Comparison of ENCODE assay signal across 22 cellular contexts in genomic region chr12:53185582-53186153, GRCh38. TPM values are rescaled to one million over a fixed set of nuclear protein-coding genes. Genes with fewer than 3 reads are reported as not detected.
A peak's percentile ranks its signal among the peaks of the same experiment; 100 is the strongest.
DNase-seq lines count a peak whose midpoint lies in the region; ATAC-seq and TF ChIP-seq lines count a peak whose summit lies in the region.
"Had no signal": no experiment of that assay in that cellular context is flagged by ENCODE, and none has a peak within 500 bp of the region (broad histone marks: within the 10 kb centered on the region; RNA-seq: fewer than 3 reads in every experiment).

No MANE protein-coding gene starts in this region.

- TF ChIP-seq EP300 in tibial nerve (IDR thresholded peaks at IDR 0.05): no peak

- no peaks in the 10 kb centered on the region for H3K9me3 Mint-ChIP-seq in activated CD4-positive, alpha-beta T cell treated with anti-CD3 and anti-CD28 coated beads, Interleukin-2, amount 10 ng/mL, durations not matched to agents 24 days and 14 days
- H3K9me3 Mint-ChIP-seq in activated T-cell treated with anti-CD3 and anti-CD28 coated beads, Interleukin-2, amount 50 U/mL, for 72 hours: no peaks in the 10 kb centered on the region
- H3K9me3 Mint-ChIP-seq: stimulated activated naive CD8-positive, alpha-beta T cell treated with anti-CD3 and anti-CD28 coated beads, Interleukin-15, amount 100 ng/mL, for 72 hours had no signal

- TF ChIP-seq CTCF in GM12872 (IDR thresholded peaks at IDR 0.05; ENCODE audit: insufficient read depth, low read depth, low read length) (peak; percentile 15; the same call in 1 of the 3 replicates), tibial nerve (IDR thresholded peaks at IDR 0.05) (no peak)

- no peak overlapping the region for H3K27ac Mint-ChIP-seq in activated CD4-positive, alpha-beta T cell treated with anti-CD3 and anti-CD28 coated beads, Interleukin-2, amount 10 ng/mL, durations not matched to agents 24 days and 14 days
- peak overlapping the region; percentile 22 for H3K27ac Mint-ChIP-seq in activated T-cell treated with anti-CD3 and anti-CD28 coated beads, Interleukin-2, amount 50 U/mL, for 72 hours

- H3K27me3 Mint-ChIP-seq in activated CD4-positive, alpha-beta T cell treated with anti-CD3 and anti-CD28 coated beads, Interleukin-2, amount 10 ng/mL, durations not matched to agents 24 days and 14 days: no peaks in the 10 kb centered on the region
- no peaks in the 10 kb centered on the region for H3K27me3 Mint-ChIP-seq in activated T-cell treated with anti-CD3 and anti-CD28 coated beads, Interleukin-2, amount 50 U/mL, for 72 hours (ENCODE audit: low read depth)
- H3K27me3 Mint-ChIP-seq: stimulated activated naive CD8-positive, alpha-beta T cell treated with anti-CD3 and anti-CD28 coated beads, Interleukin-15, amount 100 ng/mL, for 72 hours had no signal

- H3K4me3 Mint-ChIP-seq in activated CD4-positive, alpha-beta T cell treated with anti-CD3 and anti-CD28 coated beads, Interleukin-2, amount 10 ng/mL, durations not matched to agents 24 days and 14 days: no peak overlapping the region
- no peak overlapping the region for H3K4me3 Mint-ChIP-seq in activated T-cell treated with anti-CD3 and anti-CD28 coated beads, Interleukin-2, amount 50 U/mL, for 72 hours
- H3K4me3 Mint-ChIP-seq: CD14-positive monocyte; stimulated activated naive CD8-positive, alpha-beta T cell treated with anti-CD3 and anti-CD28 coated beads, Interleukin-15, amount 100 ng/mL, for 72 hours had no signal

- 89 to 98% methylated on average over 3 of the region's 3 CpGs for WGBS in tibial nerve, 2 donors

- peaks cover 44% of the 10 kb centered on the region for H3K4me1 Mint-ChIP-seq in activated CD4-positive, alpha-beta T cell treated with anti-CD3 and anti-CD28 coated beads, Interleukin-2, amount 10 ng/mL, durations not matched to agents 24 days and 14 days
- H3K4me1 Mint-ChIP-seq in activated T-cell treated with anti-CD3 and anti-CD28 coated beads, Interleukin-2, amount 50 U/mL, for 72 hours (ENCODE audit: low read depth): peaks cover 47% of the 10 kb centered on the region

- H3K27me3 ChIP-seq in tibial nerve: no peaks in the 10 kb centered on the region
- H3K27me3 ChIP-seq: gastroesophageal sphincter, left lung, right atrium auricular region, upper lobe of left lung had no signal

- TF ChIP-seq POLR2A in tibial nerve (IDR thresholded peaks at IDR 0.05): no peak

- H3K9me3 ChIP-seq in tibial nerve: no peaks in the 10 kb centered on the region
- H3K9me3 ChIP-seq: gastroesophageal sphincter, left lung, right atrium auricular region, upper lobe of left lung had no signal

- intact Hi-C loops in activated CD4-positive, alpha-beta T cell treated with anti-CD3 and anti-CD28 coated beads, Interleukin-2, amount 10 ng/mL, durations not matched to agents 24 days and 14 days (cut with micrococcal nuclease): no loop called here

- peaks cover 68% of the 10 kb centered on the region for H3K36me3 Mint-ChIP-seq in activated CD4-positive, alpha-beta T cell treated with anti-CD3 and anti-CD28 coated beads, Interleukin-2, amount 10 ng/mL, durations not matched to agents 24 days and 14 days (ENCODE audit: low read depth)
- H3K36me3 Mint-ChIP-seq in activated T-cell treated with anti-CD3 and anti-CD28 coated beads, Interleukin-2, amount 50 U/mL, for 72 hours (ENCODE audit: insufficient read depth in 2 of 2): peaks cover 15 to 36% of the 10 kb centered on the region in 2 donors

- no peak for ATAC-seq in activated T-cell treated with anti-CD3 and anti-CD28 coated beads, Interleukin-2, amount 50 U/mL, for 72 hours (replicated peaks in 1 of 2)
- ATAC-seq: gastroesophageal sphincter; left lung; stimulated activated naive CD8-positive, alpha-beta T cell treated with anti-CD3 and anti-CD28 coated beads, Interleukin-15, amount 100 ng/mL, for 72 hours had no signal

- no peak overlapping the region for H3K27ac ChIP-seq in tibial nerve
- H3K27ac ChIP-seq: left lung, right atrium auricular region, upper lobe of left lung had no signal

- no peak overlapping the region for H3K4me3 ChIP-seq in tibial nerve
- H3K4me3 ChIP-seq: gastroesophageal sphincter, left lung, right atrium auricular region, upper lobe of left lung had no signal

- H3K4me1 ChIP-seq in tibial nerve: peaks cover 0 to 67% (median 26%) of the 10 kb centered on the region in 4 donors

- H3K36me3 ChIP-seq in tibial nerve: peaks cover 0 to 83% (median 16%) of the 10 kb centered on the region in 3 donors

- peak; percentile 56 for DNase-seq in activated CD4-positive, alpha-beta T cell treated with anti-CD3 and anti-CD28 coated beads, Interleukin-2, amount 10 ng/mL, durations not matched to agents 24 days and 14 days
- DNase-seq in activated CD4-positive, alpha-beta T cell treated with anti-CD3 and anti-CD28 coated beads, Interleukin-2, amount 50 U/mL, for 48 hours: no peak
- DNase-seq in activated T-cell treated with anti-CD3 and anti-CD28 coated beads, Interleukin-2, amount 50 U/mL, for 72 hours: no peak
- peak; percentile 46 for DNase-seq in islet precursor cell
- no peak for DNase-seq in NCI-H2227 treated with DMSO at 0.1 percent for 48 hours (lab: John Stamatoyannopoulos, UW)
- DNase-seq in tibial nerve (ENCODE audit: low spot score in 2 of 2): no peak
- DNase-seq in SKM-1 (lab: John Stamatoyannopoulos, UW; ENCODE audit: unreplicated experiment): no peak
- DNase-seq: amygdala; MV-4-11; NCI-H2081 treated with DMSO at 0.1 percent for 48 hours; NCI-H524 treated with DMSO at 0.1 percent for 48 hours; occipital lobe; stimulated activated CD4-positive, alpha-beta T cell treated with anti-CD3 and anti-CD28 coated beads, Interleukin-15, amount 100 ng/mL, for 24 hours; stimulated activated naive CD8-positive, alpha-beta T cell treated with anti-CD3 and anti-CD28 coated beads, Interleukin-15, amount 100 ng/mL, for 72 hours; upper lobe of left lung had no signal

RNA-seq across cellular contexts. Expression of gene CSAD, which starts 4.9 kb away (rescaled TPM):
- 21.6 and 25.6 TPM in 2 replicates for total RNA-seq in activated CD4-positive, alpha-beta T cell treated with anti-CD3 and anti-CD28 coated beads, Interleukin-2, amount 10 ng/mL, durations not matched to agents 24 days and 14 days
- total RNA-seq in activated T-cell treated with anti-CD3 and anti-CD28 coated beads, Interleukin-2, amount 50 U/mL, for 72 hours: 10 to 100 TPM; 42.7 to 45.2 TPM
- total RNA-seq in tibial nerve: 10 to 100 TPM; 52.4 to 90.6 (median 78.7) TPM

RNA-seq across cellular contexts. Expression of gene ZNF740, which starts 5.1 kb away (rescaled TPM):
- 44.0 and 50.5 TPM in 2 replicates for total RNA-seq in activated CD4-positive, alpha-beta T cell treated with anti-CD3 and anti-CD28 coated beads, Interleukin-2, amount 10 ng/mL, durations not matched to agents 24 days and 14 days
- total RNA-seq in activated T-cell treated with anti-CD3 and anti-CD28 coated beads, Interleukin-2, amount 50 U/mL, for 72 hours: 10 to 100 TPM; 44.2 to 49.5 TPM
- 10 to 100 TPM; 10.2 to 67.7 (median 22.7) TPM for total RNA-seq in tibial nerve

RNA-seq across cellular contexts. Expression of gene ITGB7, which starts 21.4 kb away (rescaled TPM):
- total RNA-seq in activated CD4-positive, alpha-beta T cell treated with anti-CD3 and anti-CD28 coated beads, Interleukin-2, amount 10 ng/mL, durations not matched to agents 24 days and 14 days: 226 and 239 TPM in 2 replicates
- total RNA-seq in activated T-cell treated with anti-CD3 and anti-CD28 coated beads, Interleukin-2, amount 50 U/mL, for 72 hours: 100 to 1,000 TPM in 1 of 2 donors, 10 to 100 TPM in 1; 88.0 to 111 TPM
- total RNA-seq in tibial nerve: 10 to 100 TPM in 2 of 4 donors, 1 to 10 TPM in 2; 3.6 to 15.1 (median 8.9) TPM
- total RNA-seq: cerebellum, endothelial cell of umbilical vein, occipital lobe had no signal

RNA-seq across cellular contexts. Expression of gene RARG, which starts 46.3 kb away (rescaled TPM):
- 57.2 and 58.5 TPM in 2 replicates for total RNA-seq in activated CD4-positive, alpha-beta T cell treated with anti-CD3 and anti-CD28 coated beads, Interleukin-2, amount 10 ng/mL, durations not matched to agents 24 days and 14 days
- total RNA-seq in activated T-cell treated with anti-CD3 and anti-CD28 coated beads, Interleukin-2, amount 50 U/mL, for 72 hours: 10 to 100 TPM; 36.7 to 37.3 TPM
- total RNA-seq in tibial nerve: 10 to 100 TPM; 28.0 to 32.3 (median 31.4) TPM

Comparison
In these comparisons a context has a peak if more than half of its experiments do, and no peak if none do; other contexts are left out.
1. DNase-seq: peak in activated CD4-positive, alpha-beta T cell treated with anti-CD3 and anti-CD28 coated beads, Interleukin-2, amount 10 ng/mL, durations not matched to agents 24 days and 14 days (single experiment) and islet precursor cell (single experiment); none in activated CD4-positive, alpha-beta T cell treated with anti-CD3 and anti-CD28 coated beads, Interleukin-2, amount 50 U/mL, for 48 hours (0 of 2), activated T-cell treated with anti-CD3 and anti-CD28 coated beads, Interleukin-2, amount 50 U/mL, for 72 hours (0 of 2), NCI-H2227 treated with DMSO at 0.1 percent for 48 hours (single experiment), tibial nerve (0 of 2) and SKM-1 (single experiment).
2. RNA of gene ITGB7, which starts 21.4 kb away (total RNA-seq): 226 to 239 TPM in activated CD4-positive, alpha-beta T cell treated with anti-CD3 and anti-CD28 coated beads, Interleukin-2, amount 10 ng/mL, durations not matched to agents 24 days and 14 days and 88.0 to 111 TPM in activated T-cell treated with anti-CD3 and anti-CD28 coated beads, Interleukin-2, amount 50 U/mL, for 72 hours; 3.6 to 15.1 TPM in tibial nerve; every median in the first group is over 4 times any median in the second.